8 cellular contexts compared by ENCODE assay signal in the genomic region with DNA sequence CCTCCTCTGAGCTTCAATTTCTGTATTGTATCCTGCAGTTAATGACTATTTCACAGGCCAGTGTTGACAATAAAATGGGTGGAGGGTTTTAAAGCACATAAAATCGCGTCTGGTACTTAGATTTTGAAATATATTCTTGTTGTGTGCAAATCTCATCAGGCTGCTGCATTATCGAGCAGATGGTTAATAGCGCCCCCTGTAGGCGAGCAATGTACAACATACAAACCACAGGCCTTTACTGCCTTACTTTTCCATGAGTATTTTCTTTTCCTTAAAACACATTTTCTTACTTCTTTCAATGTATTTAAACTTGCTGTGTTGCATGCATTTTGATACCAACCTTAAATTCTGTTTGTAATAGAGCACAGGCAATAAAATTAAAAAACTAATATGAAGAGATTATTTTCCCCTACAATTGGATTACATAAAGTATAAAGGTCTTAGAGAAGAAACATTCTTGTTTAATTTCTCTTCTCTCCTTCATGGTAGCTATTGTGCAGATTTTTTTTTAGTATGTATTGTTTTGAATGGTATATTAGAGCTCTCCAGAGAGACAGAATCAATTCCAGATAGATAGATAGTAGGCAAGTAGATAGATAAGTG.
DNase-seq lines count a peak whose midpoint lies in the region; ATAC-seq and TF ChIP-seq lines count a peak whose summit lies in the region.

No MANE protein-coding gene starts in this region.

- peak; percentile 79 for ATAC-seq in HG02642 (IDR thresholded peaks at IDR 0.05; ENCODE audit: poor library complexity, unreplicated experiment)
- ATAC-seq in mucosa of descending colon = peak; percentile 54

- no peaks in the 10 kb centered on the region for H3K36me3 ChIP-seq in NT2/D1 (ENCODE audit: insufficient read depth, insufficient read length, low read length)
- no peaks in the 10 kb centered on the region for H3K36me3 ChIP-seq in mucosa of descending colon (ENCODE audit: low read depth)

- no peaks in the 10 kb centered on the region for H3K4me1 ChIP-seq in NT2/D1 (ENCODE audit: insufficient read depth, insufficient read length)
- no peaks in the 10 kb centered on the region for H3K4me1 ChIP-seq in mucosa of descending colon (ENCODE audit: low read depth)

- no peaks in the 10 kb centered on the region for H3K27me3 ChIP-seq in NT2/D1 (ENCODE audit: insufficient read depth, insufficient read length)

- H3K9me3 ChIP-seq in NT2/D1 (ENCODE audit: insufficient read depth, low read length) (no peaks in the 10 kb centered on the region), mucosa of descending colon (no peaks in the 10 kb centered on the region)

- no peak overlapping the region for H3K9ac ChIP-seq in NT2/D1 (ENCODE audit: insufficient read length, low read depth)

- intact Hi-C loops in mucosa of descending colon (cut with DNase I, micrococcal nuclease) = no loop called here

- H3K4me3 ChIP-seq in NT2/D1 (ENCODE audit: insufficient read length, low read depth) (no peak overlapping the region), mucosa of descending colon (no peak overlapping the region)

- TF ChIP-seq CTCF in mucosa of descending colon (IDR thresholded peaks at IDR 0.05) = peak; percentile 12

- DNase-seq in activated T-cell treated with anti-CD3 and anti-CD28 coated beads for 48 hours (ENCODE audit: low read depth) (peak; percentile 5), activated T-cell treated with anti-CD3 and anti-CD28 coated beads for 4 hours (no peak), NT2/D1 (ENCODE audit: low read depth, low spot score) (peak; percentile 63), dermis microvascular lymphatic vessel endothelial cell (ENCODE audit: low read depth in 2 of 2) (peak; percentile 4 to 44), mucosa of descending colon (peak in 1 of 3 donors; percentile 61), dermis blood vessel endothelial cell (no peak), DMS79 (lab: John Stamatoyannopoulos, UW) (no peak)

Comparison
In these comparisons a context has a peak if more than half of its experiments do, and no peak if none do; other contexts are left out.
1. DNase-seq: peak in activated T-cell treated with anti-CD3 and anti-CD28 coated beads for 48 hours (single experiment), NT2/D1 (single experiment) and dermis microvascular lymphatic vessel endothelial cell (2 of 2); none in activated T-cell treated with anti-CD3 and anti-CD28 coated beads for 4 hours (single experiment), dermis blood vessel endothelial cell (single experiment) and DMS79 (single experiment).